21 cellular contexts compared by ENCODE assay signal in genomic region chr15:51310064-51310463, GRCh38. TPM values are rescaled to one million over a fixed set of nuclear protein-coding genes. Genes with fewer than 3 reads are reported as not detected.
DNase-seq lines count a peak whose midpoint lies in the region; ATAC-seq lines count a peak whose summit lies in the region.
"Had no signal": no experiment of that assay in that cellular context is flagged by ENCODE, and none has a peak within 500 bp of the region (broad histone marks: within the 10 kb centered on the region; RNA-seq: fewer than 3 reads in every experiment).

No MANE protein-coding gene starts in this region.

- DNase-seq in MG63 = peak; percentile 32
- peak; percentile 94 for DNase-seq in fibroblast of peridontal ligament (ENCODE audit: extremely low read depth)
- DNase-seq in myocyte (ENCODE audit: low read depth) = peak; percentile 16
- DNase-seq in activated naive CD8-positive, alpha-beta T cell treated with anti-CD3 and anti-CD28 coated beads, Interleukin-2, amount 50 U/mL, for 24 hours = no peak
- DNase-seq in activated CD4-positive, alpha-beta T cell treated with anti-CD3 and anti-CD28 coated beads, Interleukin-2, amount 10 ng/mL, durations not matched to agents 24 days and 14 days = no peak
- DNase-seq: activated CD4-positive, alpha-beta T cell treated with anti-CD3 and anti-CD28 coated beads, Interleukin-2, amount 10 ng/mL, durations not matched to agents 7 days and 5 days; activated naive CD4-positive, alpha-beta T cell treated with anti-CD3 and anti-CD28 coated beads for 36 hours; CD4-positive, alpha-beta memory T cell; DMS79; islet precursor cell; Kasumi-1; NCI-H1417 treated with DMSO at 0.1 percent for 48 hours; NCI-H2171 treated with DMSO at 0.1 percent for 48 hours; Peyer's patch had no signal

- ATAC-seq in activated naive CD8-positive, alpha-beta T cell treated with anti-CD3 and anti-CD28 coated beads, Interleukin-2, amount 50 U/mL, for 24 hours = no peak
- ATAC-seq in HG02970 (IDR thresholded peaks at IDR 0.05; ENCODE audit: low FRiP score, unreplicated experiment) (no peak), HG03354 (IDR thresholded peaks at IDR 0.05; ENCODE audit: poor library complexity, severe bottlenecking, unreplicated experiment) (no peak)
- ATAC-seq: esophagus mucosa had no signal

- H3K27me3 Mint-ChIP-seq in activated naive CD8-positive, alpha-beta T cell treated with anti-CD3 and anti-CD28 coated beads, Interleukin-2, amount 50 U/mL, for 24 hours = peaks cover 9% of the 10 kb centered on the region
- no peaks in the 10 kb centered on the region for H3K27me3 Mint-ChIP-seq in activated CD4-positive, alpha-beta T cell treated with anti-CD3 and anti-CD28 coated beads, Interleukin-2, amount 10 ng/mL, durations not matched to agents 24 days and 14 days

- H3K27me3 ChIP-seq in ACC112 (ENCODE audit: insufficient read depth, low read length) = no peaks in the 10 kb centered on the region
- no peaks in the 10 kb centered on the region for H3K27me3 ChIP-seq in MG63
- H3K27me3 ChIP-seq: Peyer's patch had no signal

- no peak overlapping the region for H2AFZ ChIP-seq in ACC112 (ENCODE audit: low read length, unreplicated experiment)

- H3K27ac ChIP-seq in ACC112 (ENCODE audit: low read depth, low read length) = peak overlapping the region; percentile 46

- H3K4me3 Mint-ChIP-seq in activated naive CD8-positive, alpha-beta T cell treated with anti-CD3 and anti-CD28 coated beads, Interleukin-2, amount 50 U/mL, for 24 hours = no peak overlapping the region
- no peak overlapping the region for H3K4me3 Mint-ChIP-seq in activated CD4-positive, alpha-beta T cell treated with anti-CD3 and anti-CD28 coated beads, Interleukin-2, amount 10 ng/mL, durations not matched to agents 24 days and 14 days
- H3K4me3 Mint-ChIP-seq: activated CD4-positive, alpha-beta T cell treated with anti-CD3 and anti-CD28 coated beads, Interleukin-2, amount 10 ng/mL, durations not matched to agents 7 days and 5 days; activated naive CD4-positive, alpha-beta T cell treated with anti-CD3 and anti-CD28 coated beads for 36 hours; brain; CD4-positive, alpha-beta memory T cell; mesothelial cell of epicardium had no signal

- no peaks in the 10 kb centered on the region for H3K9me3 Mint-ChIP-seq in activated naive CD8-positive, alpha-beta T cell treated with anti-CD3 and anti-CD28 coated beads, Interleukin-2, amount 50 U/mL, for 24 hours
- H3K9me3 Mint-ChIP-seq in activated CD4-positive, alpha-beta T cell treated with anti-CD3 and anti-CD28 coated beads, Interleukin-2, amount 10 ng/mL, durations not matched to agents 24 days and 14 days = no peaks in the 10 kb centered on the region
- H3K9me3 Mint-ChIP-seq: activated CD4-positive, alpha-beta T cell treated with anti-CD3 and anti-CD28 coated beads, Interleukin-2, amount 10 ng/mL, durations not matched to agents 7 days and 5 days; activated naive CD4-positive, alpha-beta T cell treated with anti-CD3 and anti-CD28 coated beads for 36 hours; brain; mesothelial cell of epicardium had no signal

- no peaks in the 10 kb centered on the region for H3K4me1 Mint-ChIP-seq in activated naive CD8-positive, alpha-beta T cell treated with anti-CD3 and anti-CD28 coated beads, Interleukin-2, amount 50 U/mL, for 24 hours
- no peaks in the 10 kb centered on the region for H3K4me1 Mint-ChIP-seq in activated CD4-positive, alpha-beta T cell treated with anti-CD3 and anti-CD28 coated beads, Interleukin-2, amount 10 ng/mL, durations not matched to agents 24 days and 14 days
- H3K4me1 Mint-ChIP-seq: activated CD4-positive, alpha-beta T cell treated with anti-CD3 and anti-CD28 coated beads, Interleukin-2, amount 10 ng/mL, durations not matched to agents 7 days and 5 days had no signal

- H3K4me3 ChIP-seq in ACC112 (ENCODE audit: low read depth, low read length) = no peak overlapping the region
- no peak overlapping the region for H3K4me3 ChIP-seq in MG63
- H3K4me3 ChIP-seq: Peyer's patch had no signal

- no peaks in the 10 kb centered on the region for H3K79me2 ChIP-seq in ACC112 (ENCODE audit: control insufficient read depth, insufficient read depth, low read length, unreplicated experiment)

- H3K9me3 ChIP-seq in MG63 = no peaks in the 10 kb centered on the region
- H3K9me3 ChIP-seq: Peyer's patch had no signal

- H3K36me3 Mint-ChIP-seq in activated naive CD8-positive, alpha-beta T cell treated with anti-CD3 and anti-CD28 coated beads, Interleukin-2, amount 50 U/mL, for 24 hours (ENCODE audit: low read depth) = no peaks in the 10 kb centered on the region
- H3K36me3 Mint-ChIP-seq in activated CD4-positive, alpha-beta T cell treated with anti-CD3 and anti-CD28 coated beads, Interleukin-2, amount 10 ng/mL, durations not matched to agents 24 days and 14 days (ENCODE audit: low read depth) = no peaks in the 10 kb centered on the region
- H3K36me3 Mint-ChIP-seq: brain; CD4-positive, alpha-beta memory T cell; mesothelial cell of epicardium had no signal

- H3K27ac Mint-ChIP-seq in activated naive CD8-positive, alpha-beta T cell treated with anti-CD3 and anti-CD28 coated beads, Interleukin-2, amount 50 U/mL, for 24 hours = no peak overlapping the region
- no peak overlapping the region for H3K27ac Mint-ChIP-seq in activated CD4-positive, alpha-beta T cell treated with anti-CD3 and anti-CD28 coated beads, Interleukin-2, amount 10 ng/mL, durations not matched to agents 24 days and 14 days
- H3K27ac Mint-ChIP-seq: activated CD4-positive, alpha-beta T cell treated with anti-CD3 and anti-CD28 coated beads, Interleukin-2, amount 10 ng/mL, durations not matched to agents 7 days and 5 days; activated naive CD4-positive, alpha-beta T cell treated with anti-CD3 and anti-CD28 coated beads for 36 hours; brain; CD4-positive, alpha-beta memory T cell; mesothelial cell of epicardium had no signal

- H3K4me1 ChIP-seq in ACC112 (ENCODE audit: control insufficient read depth, insufficient read depth, low read length, unreplicated experiment) = peaks cover 48% of the 10 kb centered on the region
- H3K4me1 ChIP-seq: Peyer's patch had no signal

- intact Hi-C loops in activated CD4-positive, alpha-beta T cell treated with anti-CD3 and anti-CD28 coated beads, Interleukin-2, amount 10 ng/mL, durations not matched to agents 24 days and 14 days (cut with micrococcal nuclease) = no loop called here

- no peaks in the 10 kb centered on the region for H3K36me3 ChIP-seq in ACC112 (ENCODE audit: insufficient read depth, low read length)
- no peaks in the 10 kb centered on the region for H3K36me3 ChIP-seq in MG63
- H3K36me3 ChIP-seq: Peyer's patch had no signal

RNA-seq across cellular contexts. Expression of gene CYP19A1, which starts 28.3 kb away (rescaled TPM):
- total RNA-seq in MG63 (2014; rRNA removed; shearing (Covaris generic); ENCODE audit: low replicate concordance) = 0.69 TPM in 1 of 2 replicates, not detected in the other
- 1.3 and 5.8 TPM in 2 replicates for total RNA-seq in myocyte
- 0.26 TPM for polyA plus RNA-seq in myocyte (2012)
- 0.09 and 0.35 TPM in 2 replicates for total RNA-seq in activated CD4-positive, alpha-beta T cell treated with anti-CD3 and anti-CD28 coated beads, Interleukin-2, amount 10 ng/mL, durations not matched to agents 24 days and 14 days
- total RNA-seq: A172; activated CD4-positive, alpha-beta T cell treated with anti-CD3 and anti-CD28 coated beads, Interleukin-2, amount 10 ng/mL, durations not matched to agents 7 days and 5 days; activated naive CD4-positive, alpha-beta T cell treated with anti-CD3 and anti-CD28 coated beads for 36 hours; CD4-positive, alpha-beta memory T cell; esophagus mucosa; mesothelial cell of epicardium had no signal
- polyA plus RNA-seq: CD4-positive, alpha-beta memory T cell had no signal

RNA-seq across cellular contexts. Expression of gene GLDN, which starts 31.4 kb away (rescaled TPM):
- total RNA-seq in MG63 (2014; rRNA removed; shearing (Covaris generic); ENCODE audit: low replicate concordance) = 0.30 and 0.67 TPM in 2 replicates
- 0.32 TPM in 1 of 2 replicates, not detected in the other for total RNA-seq in myocyte
- polyA plus RNA-seq in myocyte (2012) = 0.13 TPM
- not detected in 2 replicates for total RNA-seq in activated CD4-positive, alpha-beta T cell treated with anti-CD3 and anti-CD28 coated beads, Interleukin-2, amount 10 ng/mL, durations not matched to agents 24 days and 14 days
- total RNA-seq: activated CD4-positive, alpha-beta T cell treated with anti-CD3 and anti-CD28 coated beads, Interleukin-2, amount 10 ng/mL, durations not matched to agents 7 days and 5 days; activated naive CD4-positive, alpha-beta T cell treated with anti-CD3 and anti-CD28 coated beads for 36 hours; CD4-positive, alpha-beta memory T cell had no signal
- polyA plus RNA-seq: CD4-positive, alpha-beta memory T cell had no signal

Comparison
In these comparisons a context has a peak if more than half of its experiments do, and no peak if none do; other contexts are left out.
1. DNase-seq: peak in MG63 (single experiment), fibroblast of peridontal ligament (single experiment) and myocyte (single experiment); none in activated naive CD8-positive, alpha-beta T cell treated with anti-CD3 and anti-CD28 coated beads, Interleukin-2, amount 50 U/mL, for 24 hours (single experiment) and activated CD4-positive, alpha-beta T cell treated with anti-CD3 and anti-CD28 coated beads, Interleukin-2, amount 10 ng/mL, durations not matched to agents 24 days and 14 days (single experiment).